18 cellular contexts compared by ENCODE assay signal in the genomic region with DNA sequence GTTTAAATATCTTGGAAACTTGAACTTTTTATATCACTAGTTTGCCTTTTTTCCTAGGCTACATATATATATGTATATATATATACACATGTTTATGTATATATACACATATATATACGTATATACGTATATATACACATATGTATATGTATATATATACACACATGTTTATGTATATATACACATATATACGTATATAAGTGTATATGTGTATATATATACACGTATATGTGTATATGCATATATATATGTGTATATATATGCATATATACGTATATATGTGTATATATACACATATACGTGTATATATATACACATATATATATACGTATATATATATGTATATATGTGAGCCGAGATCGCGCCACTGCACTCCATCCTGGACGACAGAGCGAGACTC. TPM values are rescaled to one million over a fixed set of nuclear protein-coding genes. Genes with fewer than 3 reads are reported as not detected.
DNase-seq lines count a peak whose midpoint lies in the region; ATAC-seq, FAIRE-seq and TF ChIP-seq lines count a peak whose summit lies in the region.
"Had no signal": no experiment of that assay in that cellular context is flagged by ENCODE, and none has a peak within 500 bp of the region (broad histone marks: within the 10 kb centered on the region; RNA-seq: fewer than 3 reads in every experiment).

No MANE protein-coding gene starts in this region.

- H3K27ac ChIP-seq in left ventricle myocardium inferior (replicated peaks), result peak overlapping the region; percentile 52
- no peak overlapping the region for H3K27ac ChIP-seq in heart left ventricle
- no peak overlapping the region for H3K27ac ChIP-seq in K562 (ENCODE audit: extremely low read depth, low read depth, low read length)
- peak overlapping the region; percentile 90 for H3K27ac ChIP-seq in neutrophil
- H3K27ac ChIP-seq in esophagus squamous epithelium, result no peak overlapping the region
- H3K27ac ChIP-seq: 22Rv1 had no signal

- intact Hi-C loops in left ventricle myocardium inferior (cut with micrococcal nuclease) (no loop called here), heart left ventricle (cut with DNase I) (no loop called here), K562 (cut with micrococcal nuclease) (no loop called here), esophagus squamous epithelium (cut with DNase I) (no loop called here)

- H3K79me2 ChIP-seq in K562 (ENCODE audit: control insufficient read depth, insufficient read depth, low read length), result peaks cover 97% of the 10 kb centered on the region

- in situ Hi-C loops in K562 (cut with MboI), result no loop called here

- no peak for FAIRE-seq in K562 (lab: Jason Lieb, UNC)
- FAIRE-seq: GM12878, H1 had no signal

- TF ChIP-seq POLR2A in heart left ventricle (IDR thresholded peaks at IDR 0.05), result no peak
- TF ChIP-seq POLR2A in K562 (conservative IDR thresholded peaks at IDR 0.05), result no peak
- no peak for TF ChIP-seq POLR2A in esophagus squamous epithelium (IDR thresholded peaks at IDR 0.05)

- 84 to 92% (median 88%) methylated on average over 12 of the region's 12 CpGs for WGBS in heart left ventricle, 4 donors
- 94% methylated on average over 6 of the region's 12 CpGs for WGBS in K562 (ENCODE audit: insufficient coverage, low coverage, missing lambda C conversion rate)
- WGBS in esophagus squamous epithelium, 2 donors, result 86 to 88% methylated on average over 12 of the region's 12 CpGs

- H3K4me1 ChIP-seq in left ventricle myocardium inferior (peaks cover 94% of the 10 kb centered on the region), heart left ventricle (peaks cover 9 to 81% (median 49%) of the 10 kb centered on the region in 12 donors), K562 (replicated peaks in 1 of 2; ENCODE audit: control insufficient read depth in 2 of 2, insufficient read depth in 2 of 2, low read length in 2 of 2) (peaks cover 0 to 32% of the 10 kb centered on the region in 2 experiments; a peak in 3 of 5 replicates), neutrophil (ENCODE audit: control insufficient read depth in 1 of 2, insufficient read depth in 1 of 2, low read depth in 1 of 2, low read length in 1 of 2) (peaks cover 36 to 51% of the 10 kb centered on the region in 2 experiments), esophagus squamous epithelium (peaks cover 18 to 75% (median 42%) of the 10 kb centered on the region in 3 donors)

- no peak for TF ChIP-seq CTCF in left ventricle myocardium inferior (IDR thresholded peaks at IDR 0.05; ENCODE audit: borderline replicate concordance)
- TF ChIP-seq CTCF in heart left ventricle (IDR thresholded peaks at IDR 0.05), result no peak
- TF ChIP-seq CTCF in K562 (IDR thresholded peaks at IDR 0.05 in 2 of 3, conservative IDR thresholded peaks at IDR 0.05 in 1 of 3; ENCODE audit: insufficient read depth in 2 of 3, low read depth in 1 of 3, low read length in 3 of 3), result no peak
- no peak for TF ChIP-seq CTCF in neutrophil (IDR thresholded peaks at IDR 0.05)
- TF ChIP-seq CTCF in esophagus squamous epithelium (IDR thresholded peaks at IDR 0.05), result no peak

- no peak overlapping the region for H3K4me3 ChIP-seq in left ventricle myocardium inferior
- no peak overlapping the region for H3K4me3 ChIP-seq in heart left ventricle
- no peak overlapping the region for H3K4me3 ChIP-seq in K562
- H3K4me3 ChIP-seq in neutrophil (ENCODE audit: low read depth in 1 of 2, low read length in 1 of 2), result no peak overlapping the region
- H3K4me3 ChIP-seq in esophagus squamous epithelium, result no peak overlapping the region
- H3K4me3 ChIP-seq: BLaER1 treated with 17β-estradiol and CSF1 and Interleukin-3, amounts not matched to agents 10 nM and 100 nM; GM12878 had no signal

- no peak overlapping the region for H3K9ac ChIP-seq in K562 (ENCODE audit: insufficient read depth in 1 of 2, low read depth in 2 of 2, low read length in 2 of 2)

- H3K9me1 ChIP-seq in K562 (ENCODE audit: control insufficient read depth, insufficient read depth, low read length), result no peaks in the 10 kb centered on the region

- POLR2A ChIA-PET in K562 (lab: Yijun Ruan, JAX), result interaction anchor here (1.0 to 1.4 kb wide), 4 partner anchors 8 to 22 kb away, joined by 3 to 4 read pairs (median 4); partner anchors contain the start of gene OGDH

- ATAC-seq in heart left ventricle (no peak), K562 (no peak), GM19467 (IDR thresholded peaks at IDR 0.05; ENCODE audit: unreplicated experiment) (no peak), GM21367 (IDR thresholded peaks at IDR 0.05; ENCODE audit: unreplicated experiment) (no peak)

- H3K27me3 ChIP-seq in left ventricle myocardium inferior (ENCODE audit: low read depth) (no peaks in the 10 kb centered on the region), heart left ventricle (no peaks in the 10 kb centered on the region), K562 (ENCODE audit: control insufficient read depth in 2 of 2, insufficient read depth in 2 of 2, low read length in 2 of 2) (no peaks in the 10 kb centered on the region), neutrophil (no peaks in the 10 kb centered on the region), esophagus squamous epithelium (no peaks in the 10 kb centered on the region)
- H3K27me3 ChIP-seq: BLaER1 treated with 17β-estradiol and CSF1 and Interleukin-3, amounts not matched to agents 10 nM and 100 nM had no signal

- TF ChIP-seq RAD21 in K562 (CRISPR knock-in tag; conservative IDR thresholded peaks at IDR 0.05 in 1 of 2, IDR thresholded peaks at IDR 0.05 in 1 of 2), result no peak

- H3K36me3 ChIP-seq in left ventricle myocardium inferior (no peaks in the 10 kb centered on the region), heart left ventricle (peaks cover 0 to 13% (median 0%) of the 10 kb centered on the region in 9 donors), K562 (ENCODE audit: control insufficient read depth, insufficient read depth, low read length) (peaks cover 17% of the 10 kb centered on the region; the same call in 2 of the 3 replicates), neutrophil (peaks cover 8% of the 10 kb centered on the region), esophagus squamous epithelium (no peaks in the 10 kb centered on the region)

- peaks cover 11% of the 10 kb centered on the region for H4K20me1 ChIP-seq in K562 (replicated peaks; ENCODE audit: control insufficient read depth, insufficient read depth, low read length)

- no peak for DNase-seq in left ventricle myocardium inferior
- no peak for DNase-seq in heart left ventricle
- DNase-seq in K562 (ENCODE audit: extremely low read depth in 1 of 4, low spot score in 3 of 4), result no peak
- DNase-seq in esophagus squamous epithelium (lab: John Stamatoyannopoulos, UW), result no peak
- DNase-seq in activated naive CD4-positive, alpha-beta T cell treated with Interleukin-2 at 50 U/mL for 16 hours, result no peak
- DNase-seq: AML-193; Calu3; CD4-positive, alpha-beta T cell; DMS 273 treated with DMSO at 0.1 percent for 48 hours; HCEC 1CT; HFFc6 had no signal

- no peak overlapping the region for H2AFZ ChIP-seq in K562 (ENCODE audit: low read depth, low read length)

- H3K4me2 ChIP-seq in K562 (ENCODE audit: insufficient read depth, low read length), result no peak overlapping the region

- no peak for TF ChIP-seq EP300 in K562 (IDR thresholded peaks at IDR 0.05; ENCODE audit: low read length)

- CTCF ChIA-PET in K562 (lab: Yijun Ruan, JAX; ENCODE audit: low intra/inter-chr PET ratio), result no interaction called here

- H3K9me3 ChIP-seq in left ventricle myocardium inferior (replicated peaks) (no peaks in the 10 kb centered on the region), heart left ventricle (no peaks in the 10 kb centered on the region), K562 (replicated peaks; ENCODE audit: control insufficient read depth, insufficient read depth, low read depth, low read length) (no peaks in the 10 kb centered on the region), neutrophil (no peaks in the 10 kb centered on the region), esophagus squamous epithelium (no peaks in the 10 kb centered on the region)

- BruUV-seq in K562 (replicated peaks; lab: Mats Ljungman, UMichigan), result no TSS peak

RNA-seq across cellular contexts. Expression of gene OGDH, which starts 10.1 kb away (rescaled TPM):
- total RNA-seq in left ventricle myocardium inferior, result 677 TPM
- total RNA-seq in heart left ventricle, result 100 to 1,000 TPM; 394 to 789 (median 635) TPM
- 100 to 1,000 TPM; 247 to 519 TPM for polyA plus RNA-seq in heart left ventricle
- 67.1 and 99.5 TPM in 2 replicates for total RNA-seq in K562 (2011; cell fraction: chromatin; rRNA removed; ENCODE audit: low replicate concordance)
- total RNA-seq in K562 (2011; cell fraction: nucleolus; rRNA removed), result 61.5 and 70.1 TPM in 2 replicates
- total RNA-seq in K562 (2011; cell fraction: nucleoplasm; rRNA removed), result 49.3 and 64.3 TPM in 2 replicates
- total RNA-seq in K562 (2014; rRNA removed), result 38.6 and 50.0 TPM in 2 replicates
- 20.5 and 21.8 TPM in 2 replicates for total RNA-seq in K562 (2014; rRNA removed; fragmentation: Illumina TruSeq; extraction: Trizol)
- 19.4 and 20.2 TPM in 2 replicates for total RNA-seq in K562 (2015; rRNA removed; fragmentation: Illumina TruSeq; extraction: Trizol)
- 80.3 and 86.6 TPM in 2 replicates for total RNA-seq in K562 (2021)
- polyA plus RNA-seq in K562 (2011; rRNA removed), result 23.5 and 44.6 TPM in 2 replicates
- polyA plus RNA-seq in K562 (2011; cell fraction: cytosol; rRNA removed), result 44.3 and 54.2 TPM in 2 replicates
- polyA plus RNA-seq in K562 (2011; cell fraction: nucleus; rRNA removed), result 59.0 and 70.4 TPM in 2 replicates
- 55.7 and 67.9 TPM in 2 replicates for polyA plus RNA-seq in K562 (2012)
- polyA plus RNA-seq in K562 (2014; fragmentation: Illumina TruSeq; extraction: Trizol), result 58.8 and 59.1 TPM in 2 replicates
- 1 to 10 TPM; 3.1 to 6.3 TPM for polyA plus RNA-seq in K562 (2014; fragmentation: Nextera tagmentation; extraction: Ambion mirVana)
- 31.4 and 31.6 TPM in 2 replicates for polyA plus RNA-seq in K562 (2014; rRNA removed)
- 66.0 and 68.6 TPM in 2 replicates for polyA minus RNA-seq in K562 (2011; rRNA and poly(A)+ RNA removed)
- 52.4 and 53.8 TPM in 2 replicates for polyA minus RNA-seq in K562 (2011; cell fraction: cytosol; rRNA and poly(A)+ RNA removed)
- 25.8 and 36.1 TPM in 2 replicates for polyA minus RNA-seq in K562 (2011; cell fraction: nucleus; rRNA and poly(A)+ RNA removed)
- 100 to 1,000 TPM in 1 of 4 donors, 10 to 100 TPM in 3; 68.9 to 102 (median 89.5) TPM for total RNA-seq in esophagus squamous epithelium

RNA-seq across cellular contexts. Expression of gene TMED4, which starts 34.5 kb away (rescaled TPM):
- total RNA-seq in left ventricle myocardium inferior, result 61.9 TPM
- total RNA-seq in heart left ventricle, result 100 to 1,000 TPM in 2 of 9 donors, 10 to 100 TPM in 7; 55.4 to 129 (median 68.9) TPM
- polyA plus RNA-seq in heart left ventricle, result 10 to 100 TPM; 48.5 to 49.5 TPM
- 87.6 and 130 TPM in 2 replicates for total RNA-seq in K562 (2011; cell fraction: chromatin; rRNA removed; ENCODE audit: low replicate concordance)
- 122 and 140 TPM in 2 replicates for total RNA-seq in K562 (2011; cell fraction: nucleolus; rRNA removed)
- total RNA-seq in K562 (2011; cell fraction: nucleoplasm; rRNA removed), result 150 and 206 TPM in 2 replicates
- total RNA-seq in K562 (2014; rRNA removed), result 40.0 and 53.8 TPM in 2 replicates
- total RNA-seq in K562 (2014; rRNA removed; fragmentation: Illumina TruSeq; extraction: Trizol), result 40.6 and 42.1 TPM in 2 replicates
- 43.8 and 44.3 TPM in 2 replicates for total RNA-seq in K562 (2015; rRNA removed; fragmentation: Illumina TruSeq; extraction: Trizol)
- total RNA-seq in K562 (2021), result 44.5 and 44.6 TPM in 2 replicates
- 64.0 and 75.5 TPM in 2 replicates for polyA plus RNA-seq in K562 (2011; rRNA removed)
- 83.9 and 104 TPM in 2 replicates for polyA plus RNA-seq in K562 (2011; cell fraction: cytosol; rRNA removed)
- polyA plus RNA-seq in K562 (2011; cell fraction: nucleus; rRNA removed), result 84.1 and 90.2 TPM in 2 replicates
- polyA plus RNA-seq in K562 (2012), result 39.4 and 67.4 TPM in 2 replicates
- 40.5 and 44.2 TPM in 2 replicates for polyA plus RNA-seq in K562 (2014; fragmentation: Illumina TruSeq; extraction: Trizol)
- polyA plus RNA-seq in K562 (2014; fragmentation: Nextera tagmentation; extraction: Ambion mirVana), result 10 to 100 TPM; 20.3 to 23.1 TPM
- 55.3 and 56.4 TPM in 2 replicates for polyA plus RNA-seq in K562 (2014; rRNA removed)
- polyA minus RNA-seq in K562 (2011; rRNA and poly(A)+ RNA removed), result 49.9 and 50.1 TPM in 2 replicates
- 32.8 and 44.1 TPM in 2 replicates for polyA minus RNA-seq in K562 (2011; cell fraction: cytosol; rRNA and poly(A)+ RNA removed)
- 32.0 and 44.2 TPM in 2 replicates for polyA minus RNA-seq in K562 (2011; cell fraction: nucleus; rRNA and poly(A)+ RNA removed)
- total RNA-seq in esophagus squamous epithelium, result 100 to 1,000 TPM in 2 of 4 donors, 10 to 100 TPM in 2; 68.0 to 123 (median 102) TPM

RNA-seq across cellular contexts. Expression of gene DDX56, which starts 42.8 kb away (rescaled TPM):
- total RNA-seq in left ventricle myocardium inferior (27.1 TPM), heart left ventricle (10 to 100 TPM; 19.4 to 43.4 (median 28.4) TPM), K562 (2014; rRNA removed) (102 and 133 TPM in 2 replicates), K562 (2014; rRNA removed; fragmentation: Illumina TruSeq; extraction: Trizol) (91.2 and 103 TPM in 2 replicates), K562 (2015; rRNA removed; fragmentation: Illumina TruSeq; extraction: Trizol) (89.1 and 90.8 TPM in 2 replicates), K562 (2021) (145 and 155 TPM in 2 replicates), esophagus squamous epithelium (10 to 100 TPM; 34.1 to 69.6 (median 50.0) TPM)
- polyA plus RNA-seq in heart left ventricle (10 to 100 TPM; 34.1 to 39.3 TPM), K562 (2011; rRNA removed) (110 and 120 TPM in 2 replicates), K562 (2014; fragmentation: Illumina TruSeq; extraction: Trizol) (114 and 133 TPM in 2 replicates), K562 (2014; fragmentation: Nextera tagmentation; extraction: Ambion mirVana) (10 to 100 TPM; 33.0 to 45.2 TPM), K562 (2014; rRNA removed) (96.7 and 109 TPM in 2 replicates)
- total RNA-seq in K562 (2011; cell fraction: chromatin; rRNA removed; ENCODE audit: low replicate concordance), result 104 and 320 TPM in 2 replicates
- total RNA-seq in K562 (2011; cell fraction: nucleolus; rRNA removed), result 229 and 246 TPM in 2 replicates
- 121 and 141 TPM in 2 replicates for total RNA-seq in K562 (2011; cell fraction: nucleoplasm; rRNA removed)
- polyA plus RNA-seq in K562 (2011; cell fraction: cytosol; rRNA removed), result 100 and 136 TPM in 2 replicates
- polyA plus RNA-seq in K562 (2011; cell fraction: nucleus; rRNA removed), result 265 and 309 TPM in 2 replicates
- 122 and 135 TPM in 2 replicates for polyA plus RNA-seq in K562 (2012)
- 74.9 and 101 TPM in 2 replicates for polyA minus RNA-seq in K562 (2011; rRNA and poly(A)+ RNA removed)
- polyA minus RNA-seq in K562 (2011; cell fraction: cytosol; rRNA and poly(A)+ RNA removed), result 38.9 and 72.1 TPM in 2 replicates
- polyA minus RNA-seq in K562 (2011; cell fraction: nucleus; rRNA and poly(A)+ RNA removed), result 84.7 and 97.7 TPM in 2 replicates

Comparison
In these comparisons a context has a peak if more than half of its experiments do, and no peak if none do; other contexts are left out.
1. H3K27ac ChIP-seq: peak in left ventricle myocardium inferior (single experiment) and neutrophil (single experiment); none in heart left ventricle (0 of 12), K562 (single experiment) and esophagus squamous epithelium (0 of 4).